8 cellular contexts compared by ENCODE assay signal in genomic region chr6:12637960-12638641, GRCh38.
DNase-seq lines count a peak whose midpoint lies in the region; ATAC-seq and TF ChIP-seq lines count a peak whose summit lies in the region.

No MANE protein-coding gene starts in this region.

- peak; percentile 53 to 58 for ATAC-seq in activated CD4-positive, CD25-positive, alpha-beta regulatory T cell treated with anti-CD3 and anti-CD28 coated beads, Interleukin-2, amount 50 U/mL, for 24 hours
- ATAC-seq in HG02938 (IDR thresholded peaks at IDR 0.05; ENCODE audit: unreplicated experiment) = peak; percentile 67

- H3K4me3 ChIP-seq in retinal pigment epithelial cell (ENCODE audit: low read length) = no peak overlapping the region

- DNase-seq in activated CD4-positive, CD25-positive, alpha-beta regulatory T cell (lab: John Stamatoyannopoulos, UW) = no peak
- DNase-seq in NCI-H460 (ENCODE audit: extremely low read depth, low read depth) (peak; percentile 42), cardiac septum (ENCODE audit: low spot score) (peak; percentile 78), retinal pigment epithelial cell (ENCODE audit: low read depth) (peak; percentile 18)
- peak; percentile 2 for DNase-seq in activated gamma-delta T cell treated with anti-CD3 and anti-CD28 coated beads, Interleukin-2, amount 50 U/mL, for 16 hours (ENCODE audit: low read depth)
- DNase-seq in effector CD4-positive, alpha-beta T cell = no peak

- intact Hi-C loops in cardiac septum (cut with DNase I) = loop anchor here (10.0 kb wide), 1 partner anchor 257 kb away; no protein-coding TSS in a partner anchor

- peak; percentile 92 for TF ChIP-seq CTCF in retinal pigment epithelial cell (conservative IDR thresholded peaks at IDR 0.05; ENCODE audit: low read depth, low read length)

Comparison
In these comparisons a context has a peak if more than half of its experiments do, and no peak if none do; other contexts are left out.
1. DNase-seq: peak in NCI-H460 (single experiment), activated gamma-delta T cell treated with anti-CD3 and anti-CD28 coated beads, Interleukin-2, amount 50 U/mL, for 16 hours (single experiment), cardiac septum (single experiment) and retinal pigment epithelial cell (single experiment); none in activated CD4-positive, CD25-positive, alpha-beta regulatory T cell (0 of 4) and effector CD4-positive, alpha-beta T cell (single experiment).